Comparison of ENCODE assay signal across 16 cellular contexts in the genomic region with DNA sequence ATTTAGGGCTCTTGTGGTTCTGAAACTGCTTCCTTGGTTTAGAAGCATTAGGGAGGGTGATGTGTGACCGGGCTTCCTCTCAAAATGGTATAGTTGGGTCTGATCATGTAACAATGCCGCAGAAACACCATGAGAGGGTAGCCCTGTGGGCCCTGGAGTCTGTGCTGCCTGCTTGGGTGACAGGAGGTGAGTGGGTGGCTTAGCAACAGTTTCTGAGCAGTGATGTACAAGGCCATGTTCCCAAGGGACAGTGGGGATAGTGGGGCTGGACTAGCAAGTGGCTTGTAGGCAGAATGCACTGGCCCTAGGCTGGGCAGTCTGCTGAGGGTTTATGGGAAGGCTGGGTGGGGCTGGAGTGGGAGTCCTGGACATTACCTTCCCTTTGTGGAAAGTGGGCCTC.
A peak's percentile ranks its signal among the peaks of the same experiment; 100 is the strongest.
DNase-seq lines count a peak whose midpoint lies in the region; ATAC-seq and TF ChIP-seq lines count a peak whose summit lies in the region.
"Had no signal": no experiment of that assay in that cellular context is flagged by ENCODE, and none has a peak within 500 bp of the region (broad histone marks: within the 10 kb centered on the region; RNA-seq: fewer than 3 reads in every experiment).

No MANE protein-coding gene starts in this region.

- H3K9me3 Mint-ChIP-seq in activated naive CD8-positive, alpha-beta T cell (ENCODE audit: low read depth): no peaks in the 10 kb centered on the region
- H3K9me3 Mint-ChIP-seq in activated naive CD8-positive, alpha-beta T cell treated with anti-CD3 and anti-CD28 coated beads for 36 hours: no peaks in the 10 kb centered on the region
- no peaks in the 10 kb centered on the region for H3K9me3 Mint-ChIP-seq in glutamatergic neuron (ENCODE audit: unreplicated experiment)
- no peaks in the 10 kb centered on the region for H3K9me3 Mint-ChIP-seq in stimulated activated naive B cell treated with anti-CD40 and anti-IgM and Interleukin-4, amounts not matched to agents 10 μg/mL and 1 μg/mL and 100 μg/mL, for 72 hours
- H3K9me3 Mint-ChIP-seq: H9 had no signal

- H3K36me3 Mint-ChIP-seq in activated naive CD8-positive, alpha-beta T cell: no peaks in the 10 kb centered on the region
- H3K36me3 Mint-ChIP-seq in activated naive CD8-positive, alpha-beta T cell treated with anti-CD3 and anti-CD28 coated beads for 36 hours: no peaks in the 10 kb centered on the region
- no peaks in the 10 kb centered on the region for H3K36me3 Mint-ChIP-seq in glutamatergic neuron (ENCODE audit: unreplicated experiment)
- peaks cover 0 to 1% of the 10 kb centered on the region in 2 donors for H3K36me3 Mint-ChIP-seq in stimulated activated naive B cell treated with anti-CD40 and anti-IgM and Interleukin-4, amounts not matched to agents 10 μg/mL and 1 μg/mL and 100 μg/mL, for 72 hours

- no peaks in the 10 kb centered on the region for H3K27me3 Mint-ChIP-seq in activated naive CD8-positive, alpha-beta T cell
- H3K27me3 Mint-ChIP-seq in activated naive CD8-positive, alpha-beta T cell treated with anti-CD3 and anti-CD28 coated beads for 36 hours: peaks cover 13% of the 10 kb centered on the region
- H3K27me3 Mint-ChIP-seq in glutamatergic neuron (ENCODE audit: unreplicated experiment): peaks cover 11% of the 10 kb centered on the region
- peaks cover 14 to 38% of the 10 kb centered on the region in 2 donors for H3K27me3 Mint-ChIP-seq in stimulated activated naive B cell treated with anti-CD40 and anti-IgM and Interleukin-4, amounts not matched to agents 10 μg/mL and 1 μg/mL and 100 μg/mL, for 72 hours

- peaks cover 2% of the 10 kb centered on the region for H3K4me1 Mint-ChIP-seq in activated naive CD8-positive, alpha-beta T cell (ENCODE audit: low read depth)
- peaks cover 3% of the 10 kb centered on the region for H3K4me1 Mint-ChIP-seq in activated naive CD8-positive, alpha-beta T cell treated with anti-CD3 and anti-CD28 coated beads for 36 hours
- H3K4me1 Mint-ChIP-seq in glutamatergic neuron (ENCODE audit: low read depth, unreplicated experiment): peaks cover 11% of the 10 kb centered on the region
- peaks cover 13 to 25% of the 10 kb centered on the region in 2 donors for H3K4me1 Mint-ChIP-seq in stimulated activated naive B cell treated with anti-CD40 and anti-IgM and Interleukin-4, amounts not matched to agents 10 μg/mL and 1 μg/mL and 100 μg/mL, for 72 hours

- H3K27ac Mint-ChIP-seq in activated naive CD8-positive, alpha-beta T cell: no peak overlapping the region
- no peak overlapping the region for H3K27ac Mint-ChIP-seq in activated naive CD8-positive, alpha-beta T cell treated with anti-CD3 and anti-CD28 coated beads for 36 hours
- peak overlapping the region; percentile 2 for H3K27ac Mint-ChIP-seq in glutamatergic neuron (ENCODE audit: unreplicated experiment)
- H3K27ac Mint-ChIP-seq in stimulated activated naive B cell treated with anti-CD40 and anti-IgM and Interleukin-4, amounts not matched to agents 10 μg/mL and 1 μg/mL and 100 μg/mL, for 72 hours: no peak overlapping the region

- ATAC-seq in stimulated activated naive B cell treated with anti-CD40 and anti-IgM and Interleukin-4, amounts not matched to agents 10 μg/mL and 1 μg/mL and 100 μg/mL, for 72 hours (replicated peaks): peak; percentile 74 to 81
- ATAC-seq in HG02763 (IDR thresholded peaks at IDR 0.05; ENCODE audit: unreplicated experiment): no peak
- ATAC-seq: K562, PC-3 had no signal

- TF ChIP-seq CTCF in glutamatergic neuron (IDR thresholded peaks at IDR 0.05; ENCODE audit: partially characterized antibody, unreplicated experiment) (no peak), GM20000 (IDR thresholded peaks at IDR 0.05; ENCODE audit: extremely low read depth, missing control alignments) (no peak)

- peak overlapping the region; percentile 33 for H3K4me3 Mint-ChIP-seq in activated naive CD8-positive, alpha-beta T cell
- H3K4me3 Mint-ChIP-seq in activated naive CD8-positive, alpha-beta T cell treated with anti-CD3 and anti-CD28 coated beads for 36 hours: no peak overlapping the region
- H3K4me3 Mint-ChIP-seq in glutamatergic neuron (ENCODE audit: unreplicated experiment): no peak overlapping the region
- H3K4me3 Mint-ChIP-seq in stimulated activated naive B cell treated with anti-CD40 and anti-IgM and Interleukin-4, amounts not matched to agents 10 μg/mL and 1 μg/mL and 100 μg/mL, for 72 hours: peak overlapping the region in 1 of 2 donors; percentile 21

- no peak for DNase-seq in activated naive CD8-positive, alpha-beta T cell treated with anti-CD3 and anti-CD28 coated beads for 36 hours
- DNase-seq in MV-4-11 (lab: John Stamatoyannopoulos, UW): peak; percentile 34
- no peak for DNase-seq in glutamatergic neuron
- peak; percentile 20 for DNase-seq in stimulated activated naive B cell treated with anti-CD40 and anti-IgM and Interleukin-4, amounts not matched to agents 10 μg/mL and 1 μg/mL and 100 μg/mL, for 72 hours
- no peak for DNase-seq in GM20000 (ENCODE audit: low spot score)
- DNase-seq in central memory CD4-positive, alpha-beta T cell: no peak
- DNase-seq: H9, NCI-H1436, NCI-H2029, NCI-H2171, NCI-H446 treated with DMSO at 0.1 percent for 48 hours, PC-3, SJCRH30 had no signal

Comparison
In these comparisons a context has a peak if more than half of its experiments do, and no peak if none do; other contexts are left out.
1. DNase-seq: peak in MV-4-11 (single experiment) and stimulated activated naive B cell treated with anti-CD40 and anti-IgM and Interleukin-4, amounts not matched to agents 10 μg/mL and 1 μg/mL and 100 μg/mL, for 72 hours (single experiment); none in activated naive CD8-positive, alpha-beta T cell treated with anti-CD3 and anti-CD28 coated beads for 36 hours (single experiment), glutamatergic neuron (single experiment), GM20000 (single experiment) and central memory CD4-positive, alpha-beta T cell (single experiment).